In genomic region chr2:48131503-48132293, GRCh38 we compare ENCODE assay signal across 11 cellular contexts.
DNase-seq lines count a peak whose midpoint lies in the region; ATAC-seq and TF ChIP-seq lines count a peak whose summit lies in the region.
"Had no signal": no experiment of that assay in that cellular context is flagged by ENCODE, and none has a peak within 500 bp of the region (broad histone marks: within the 10 kb centered on the region; RNA-seq: fewer than 3 reads in every experiment).

No MANE protein-coding gene starts in this region.

- H3K36me3 Mint-ChIP-seq in activated naive CD4-positive, alpha-beta T cell treated with anti-CD3 and anti-CD28 coated beads, Interleukin-2, amount 50 U/mL, for 72 hours: no peaks in the 10 kb centered on the region
- H3K36me3 Mint-ChIP-seq in stimulated activated memory B cell treated with anti-CD40 and anti-IgM and Interleukin-4, amounts not matched to agents 10 μg/mL and 1 μg/mL and 100 μg/mL, for 72 hours: no peaks in the 10 kb centered on the region
- H3K36me3 Mint-ChIP-seq: WTC11 had no signal

- no peaks in the 10 kb centered on the region for H4K20me1 ChIP-seq in smooth muscle cell (ENCODE audit: low read depth)

- no peak overlapping the region for H3K4me3 Mint-ChIP-seq in stimulated activated memory B cell treated with anti-CD40 and anti-IgM and Interleukin-4, amounts not matched to agents 10 μg/mL and 1 μg/mL and 100 μg/mL, for 72 hours
- H3K4me3 Mint-ChIP-seq: activated naive CD4-positive, alpha-beta T cell treated with anti-CD3 and anti-CD28 coated beads for 36 hours; WTC11 had no signal

- 80% methylated on average over 6 of the region's 6 CpGs for WGBS in smooth muscle cell (ENCODE audit: low lambda C conversion rate)

- no peaks in the 10 kb centered on the region for H3F3A ChIP-seq in smooth muscle cell (ENCODE audit: low read depth)

- H3K9ac ChIP-seq in adipocyte (ENCODE audit: low read length): no peak overlapping the region
- H3K9ac ChIP-seq in smooth muscle cell (ENCODE audit: low read depth): no peak overlapping the region

- no peak for TF ChIP-seq CTCF in fibroblast of pulmonary artery (IDR thresholded peaks at IDR 0.05; ENCODE audit: low read length, missing control alignments)
- no peak for TF ChIP-seq CTCF in smooth muscle cell (IDR thresholded peaks at IDR 0.05; ENCODE audit: borderline replicate concordance, insufficient read depth, poor library complexity, severe bottlenecking)

- DNase-seq in NCI-H82 (lab: John Stamatoyannopoulos, UW) (peak; percentile 67), NCI-H82 treated with DMSO at 0.1 percent for 48 hours (lab: John Stamatoyannopoulos, UW; ENCODE audit: unreplicated experiment) (no peak), adipocyte (ENCODE audit: low read depth) (peak; percentile 91), fibroblast of pulmonary artery (ENCODE audit: low read depth) (peak; percentile 70), smooth muscle cell (lab: John Stamatoyannopoulos, UW; ENCODE audit: unreplicated experiment) (no peak), dermis blood vessel endothelial cell (no peak)
- no peak for DNase-seq in activated naive CD4-positive, alpha-beta T cell treated with anti-CD3 and anti-CD28 coated beads, Interleukin-2, amount 50 U/mL, for 72 hours (ENCODE audit: low spot score in 2 of 2)
- DNase-seq: activated naive CD4-positive, alpha-beta T cell treated with anti-CD3 and anti-CD28 coated beads for 36 hours; RPMI8226 had no signal

- no peaks in the 10 kb centered on the region for H3K27me3 ChIP-seq in adipocyte (replicated peaks; ENCODE audit: control insufficient read depth, insufficient read depth, low read length)
- no peaks in the 10 kb centered on the region for H3K27me3 ChIP-seq in smooth muscle cell (ENCODE audit: low read depth)

- H3K4me2 ChIP-seq in smooth muscle cell: peak overlapping the region; percentile 35

- no peak overlapping the region for H2AFZ ChIP-seq in smooth muscle cell (ENCODE audit: low read depth)

- H3K9me3 Mint-ChIP-seq in activated naive CD4-positive, alpha-beta T cell treated with anti-CD3 and anti-CD28 coated beads, Interleukin-2, amount 50 U/mL, for 72 hours: no peaks in the 10 kb centered on the region
- H3K9me3 Mint-ChIP-seq in stimulated activated memory B cell treated with anti-CD40 and anti-IgM and Interleukin-4, amounts not matched to agents 10 μg/mL and 1 μg/mL and 100 μg/mL, for 72 hours: peaks cover 10% of the 10 kb centered on the region
- H3K9me3 Mint-ChIP-seq: activated naive CD4-positive, alpha-beta T cell treated with anti-CD3 and anti-CD28 coated beads for 36 hours; WTC11 had no signal

- H3K36me3 ChIP-seq in adipocyte (ENCODE audit: control insufficient read depth, insufficient read depth, low read length, severe bottlenecking) (no peaks in the 10 kb centered on the region), smooth muscle cell (ENCODE audit: low read depth) (no peaks in the 10 kb centered on the region)

- H3K4me1 ChIP-seq in adipocyte (ENCODE audit: control insufficient read depth, insufficient read depth, low read length) (peaks cover 11% of the 10 kb centered on the region), smooth muscle cell (ENCODE audit: low read depth) (no peaks in the 10 kb centered on the region)

- no peaks in the 10 kb centered on the region for H3K27me3 Mint-ChIP-seq in stimulated activated memory B cell treated with anti-CD40 and anti-IgM and Interleukin-4, amounts not matched to agents 10 μg/mL and 1 μg/mL and 100 μg/mL, for 72 hours

- H3K9me3 ChIP-seq in adipocyte (ENCODE audit: control insufficient read depth, low read length) (no peaks in the 10 kb centered on the region), smooth muscle cell (replicated peaks; ENCODE audit: low read depth) (no peaks in the 10 kb centered on the region)

- H3K4me3 ChIP-seq in adipocyte (ENCODE audit: low read length): no peak overlapping the region
- H3K4me3 ChIP-seq in fibroblast of pulmonary artery (replicated peaks; ENCODE audit: low read depth, low read length): no peak overlapping the region
- no peak overlapping the region for H3K4me3 ChIP-seq in smooth muscle cell

- H3K27ac Mint-ChIP-seq in activated naive CD4-positive, alpha-beta T cell treated with anti-CD3 and anti-CD28 coated beads, Interleukin-2, amount 50 U/mL, for 72 hours: no peak overlapping the region
- no peak overlapping the region for H3K27ac Mint-ChIP-seq in stimulated activated memory B cell treated with anti-CD40 and anti-IgM and Interleukin-4, amounts not matched to agents 10 μg/mL and 1 μg/mL and 100 μg/mL, for 72 hours
- H3K27ac Mint-ChIP-seq: activated naive CD4-positive, alpha-beta T cell treated with anti-CD3 and anti-CD28 coated beads for 36 hours; WTC11 had no signal

- H3K27ac ChIP-seq in smooth muscle cell (ENCODE audit: low read depth): peak overlapping the region; percentile 46

- no peaks in the 10 kb centered on the region for H3K79me2 ChIP-seq in smooth muscle cell (ENCODE audit: low read depth)

- H3K4me1 Mint-ChIP-seq in stimulated activated memory B cell treated with anti-CD40 and anti-IgM and Interleukin-4, amounts not matched to agents 10 μg/mL and 1 μg/mL and 100 μg/mL, for 72 hours: no peaks in the 10 kb centered on the region
- H3K4me1 Mint-ChIP-seq: WTC11 had no signal

- no peak for ATAC-seq in activated naive CD4-positive, alpha-beta T cell treated with anti-CD3 and anti-CD28 coated beads, Interleukin-2, amount 50 U/mL, for 72 hours
- ATAC-seq in stimulated activated memory B cell treated with anti-CD40 and anti-IgM and Interleukin-4, amounts not matched to agents 10 μg/mL and 1 μg/mL and 100 μg/mL, for 72 hours: no peak
- ATAC-seq: WTC11 had no signal

Comparison
In these comparisons a context has a peak if more than half of its experiments do, and no peak if none do; other contexts are left out.
1. DNase-seq: peak in NCI-H82 (single experiment), adipocyte (single experiment) and fibroblast of pulmonary artery (single experiment); none in NCI-H82 treated with DMSO at 0.1 percent for 48 hours (single experiment), smooth muscle cell (single experiment), activated naive CD4-positive, alpha-beta T cell treated with anti-CD3 and anti-CD28 coated beads, Interleukin-2, amount 50 U/mL, for 72 hours (0 of 2) and dermis blood vessel endothelial cell (single experiment).